ENCODE assay signal across 18 cellular contexts in genomic region chr20:44118185-44119034, GRCh38.
DNase-seq lines count a peak whose midpoint lies in the region; ATAC-seq and TF ChIP-seq lines count a peak whose summit lies in the region.
"Had no signal": no experiment of that assay in that cellular context is flagged by ENCODE, and none has a peak within 500 bp of the region (broad histone marks: within the 10 kb centered on the region; RNA-seq: fewer than 3 reads in every experiment).

No MANE protein-coding gene starts in this region.

- no peak overlapping the region for H3K4me3 Mint-ChIP-seq in WTC11
- H3K4me3 Mint-ChIP-seq: B cell; CD4-positive, alpha-beta T cell; HFFc6 had no signal

- DNase-seq in IMR-90 (no peak), WTC11 (ENCODE audit: low spot score) (no peak), left lobe of liver (ENCODE audit: low spot score) (peak; percentile 60), gastrocnemius medialis (no peak), globus pallidus (ENCODE audit: low spot score) (no peak), erythroblast (lab: John Stamatoyannopoulos, UW) (no peak)
- DNase-seq: CD4-positive, alpha-beta T cell; DMS79; GM23248; HFFc6; MM.1S; NCI-H1092 treated with DMSO at 0.1 percent for 48 hours; NCI-H2227 treated with DMSO at 0.1 percent for 48 hours; NCI-H524 treated with DMSO at 0.1 percent for 48 hours; Right ventricle myocardium superior had no signal

- POLR2A ChIA-PET in IMR-90 (lab: Charles Lee; ENCODE audit: unreplicated experiment) (no interaction called here), WTC11 (lab: Charles Lee) (no interaction called here)

- BruUV-seq in IMR-90 (replicated peaks; lab: Mats Ljungman, UMichigan) = no TSS peak

- 93% methylated on average over 3 of the region's 9 CpGs; no CpG with 5 or more reads in 1 of the 2 experiments for WGBS in IMR-90 (ENCODE audit: extremely low coverage in 2 of 2, insufficient read length in 1 of 2), 2 experiments

- TF ChIP-seq RAD21 in IMR-90 (IDR thresholded peaks at IDR 0.05; ENCODE audit: low read length) = no peak

- H2BK20ac ChIP-seq in IMR-90 (ENCODE audit: low read depth, low read length) = no peak overlapping the region

- H3K14ac ChIP-seq in IMR-90 (replicated peaks; ENCODE audit: low read depth, low read length) = no peak overlapping the region

- dilution Hi-C loops in IMR-90 (cut with HindIII; ENCODE audit: low sequenced_read_pairs, unreplicated experiment) = no loop called here

- H3K4me1 ChIP-seq in IMR-90 (ENCODE audit: control insufficient read depth, insufficient read depth, low read length) = peaks cover 1% of the 10 kb centered on the region; the same call in 1 of the 2 replicates
- peaks cover 34 to 37% of the 10 kb centered on the region in 2 donors for H3K4me1 ChIP-seq in gastrocnemius medialis

- H2AK9ac ChIP-seq in IMR-90 (replicated peaks; ENCODE audit: low read depth, low read length, poor library complexity) = no peak overlapping the region

- H4K91ac ChIP-seq in IMR-90 (ENCODE audit: insufficient read depth, low read depth, low read length) = no peak overlapping the region

- in situ Hi-C loops in IMR-90 (cut with MboI; ENCODE audit: low sequenced_read_pairs) (loop anchor here (5.0 kb wide), 2 partner anchors 69 to 194 kb away; partner anchors contain the start of genes FITM2 and JPH2), gastrocnemius medialis (cut with MboI; ENCODE audit: low sequenced_read_pairs in 4 of 4) (loop anchor here (5.0 to 25.0 kb wide), 4 partner anchors 69 to 194 kb away; partner anchors contain the start of genes FITM2 (in 3 of the 4) and JPH2 (in 1 of the 4))

- peaks cover 0 to under 1% of the 10 kb centered on the region in 2 experiments; a peak in 1 of 4 replicates for H3K79me1 ChIP-seq in IMR-90 (ENCODE audit: low read depth in 1 of 2, low read length in 2 of 2)

- no peaks in the 10 kb centered on the region for H3K9me3 Mint-ChIP-seq in WTC11
- H3K9me3 Mint-ChIP-seq: CD4-positive, alpha-beta T cell; HFFc6 had no signal

- H3K9me1 ChIP-seq in IMR-90 (ENCODE audit: insufficient read depth, low read length) = no peaks in the 10 kb centered on the region

- H3K36me3 Mint-ChIP-seq in WTC11 = no peaks in the 10 kb centered on the region

- H2BK15ac ChIP-seq in IMR-90 (ENCODE audit: low read depth, low read length) = no peak overlapping the region

- peaks cover 11% of the 10 kb centered on the region for H3K27me3 ChIP-seq in IMR-90 (ENCODE audit: control insufficient read depth, insufficient read depth, low read length)
- no peaks in the 10 kb centered on the region for H3K27me3 ChIP-seq in gastrocnemius medialis

- no peak overlapping the region for H3K23ac ChIP-seq in IMR-90 (ENCODE audit: low read depth, low read length)

- no peak overlapping the region for H3K9ac ChIP-seq in IMR-90 (ENCODE audit: low read depth, low read length)
- H3K9ac ChIP-seq: GM23248 had no signal

- H3K18ac ChIP-seq in IMR-90 (ENCODE audit: low read depth, low read length) = no peak overlapping the region

- no peak for TF ChIP-seq CTCF in IMR-90 (conservative IDR thresholded peaks at IDR 0.05; ENCODE audit: low read depth, low read length)
- TF ChIP-seq CTCF in WTC11 (IDR thresholded peaks at IDR 0.05) = no peak
- TF ChIP-seq CTCF in gastrocnemius medialis (IDR thresholded peaks at IDR 0.05 in 4 of 5, conservative IDR thresholded peaks at IDR 0.05 in 1 of 5) = no peak

- H2BK5ac ChIP-seq in IMR-90 (ENCODE audit: low read depth, low read length, poor library complexity, severe bottlenecking) = no peak overlapping the region

- no peak overlapping the region for H3K4ac ChIP-seq in IMR-90 (ENCODE audit: low read depth, low read length)

- no peak overlapping the region for H4K5ac ChIP-seq in IMR-90 (ENCODE audit: low read depth, low read length)

- no peak overlapping the region for H3K4me3 ChIP-seq in IMR-90 (ENCODE audit: insufficient read depth, low read depth, low read length)
- no peak overlapping the region for H3K4me3 ChIP-seq in gastrocnemius medialis
- H3K4me3 ChIP-seq: GM23248, SK-N-MC had no signal

- no peak overlapping the region for H2BK120ac ChIP-seq in IMR-90 (ENCODE audit: low read depth, low read length)

- no peak overlapping the region for H3K27ac ChIP-seq in IMR-90 (ENCODE audit: insufficient read depth, low read length)
- H3K27ac ChIP-seq in gastrocnemius medialis = peak overlapping the region; percentile 10 to 74 (median 24)
- H3K27ac ChIP-seq: GM23248, SK-N-MC had no signal

- no peaks in the 10 kb centered on the region for H4K20me1 ChIP-seq in IMR-90 (ENCODE audit: insufficient read depth, low read length)

- H3K27ac Mint-ChIP-seq in WTC11 = no peak overlapping the region
- H3K27ac Mint-ChIP-seq: B cell; CD4-positive, alpha-beta T cell; HFFc6 had no signal

- H3K4me1 Mint-ChIP-seq in WTC11 = 0 out of 2 replicates have a peak, but pooled peaks cover 5% of the 10 kb centered on the region

- H3K4me2 ChIP-seq in IMR-90 (ENCODE audit: low read depth, low read length) = no peak overlapping the region

- H3K27me3 Mint-ChIP-seq in WTC11 (ENCODE audit: low read depth) = no peaks in the 10 kb centered on the region; the same call in 1 of the 2 replicates

- no peak overlapping the region for H3K56ac ChIP-seq in IMR-90 (ENCODE audit: extremely low read depth, insufficient read depth, low read length)

- ATAC-seq in IMR-90 (ENCODE audit: low read depth) (no peak), WTC11 (no peak), left lobe of liver (peak; percentile 81), gastrocnemius medialis (no peak), GM18907 (IDR thresholded peaks at IDR 0.05; ENCODE audit: unreplicated experiment) (no peak)

- H3K36me3 ChIP-seq in IMR-90 (ENCODE audit: control insufficient read depth, insufficient read depth, low read length) (no peaks in the 10 kb centered on the region), gastrocnemius medialis (no peaks in the 10 kb centered on the region)

- TF ChIP-seq POLR2A in IMR-90 (IDR thresholded peaks at IDR 0.05; ENCODE audit: low read depth, low read length) (no peak), gastrocnemius medialis (IDR thresholded peaks at IDR 0.05) (no peak), erythroblast (IDR thresholded peaks at IDR 0.05; ENCODE audit: low read length) (no peak)

- intact Hi-C loops in IMR-90 (cut with micrococcal nuclease) (loop anchor here (5.0 kb wide), 2 partner anchors 269 to 344 kb away; no protein-coding TSS in a partner anchor), gastrocnemius medialis (cut with DNase I; ENCODE audit: low total_unique reads) (no loop called here)

- no peaks in the 10 kb centered on the region for H3K9me3 ChIP-seq in IMR-90 (ENCODE audit: control insufficient read depth, insufficient read depth, low read length)
- H3K9me3 ChIP-seq in gastrocnemius medialis = no peaks in the 10 kb centered on the region

- H2AK5ac ChIP-seq in IMR-90 (ENCODE audit: low read depth, low read length) = no peak overlapping the region

- CTCF ChIA-PET in IMR-90 (lab: Yijun Ruan, JAX) = interaction anchor here (1.0 to 5.6 kb wide), 2 partner anchors 71 to 192 kb away, joined by 3 to 67 read pairs; partner anchors contain the start of genes FITM2 and JPH2
- CTCF ChIA-PET in WTC11 (lab: Charles Lee) = interaction anchor here (0.5 to 6.1 kb wide), 11 partner anchors 12 to 193 kb away, joined by 3 to 368 read pairs (median 9); partner anchors contain the start of genes FITM2 and JPH2

- H2AFZ ChIP-seq in IMR-90 (replicated peaks; ENCODE audit: low read length, poor library complexity) = peak overlapping the region; percentile 6
- H2AFZ ChIP-seq: GM23248 had no signal

- H4K8ac ChIP-seq in IMR-90 (ENCODE audit: low read depth in 2 of 2, low read length in 2 of 2) = no peak overlapping the region

TF ChIP-seq in IMR-90, 13 proteins besides CTCF, POLR2A, EP300 and RAD21 (continues in another document):
- no peak for TF ChIP-seq USF2 (IDR thresholded peaks at IDR 0.05; ENCODE audit: low read depth, low read length)
- no peak for TF ChIP-seq RCOR1 (IDR thresholded peaks at IDR 0.05; ENCODE audit: insufficient replicate concordance, low read length)
- TF ChIP-seq CEBPB (IDR thresholded peaks at IDR 0.05; ENCODE audit: low read depth, low read length) = no peak
- TF ChIP-seq MAZ (IDR thresholded peaks at IDR 0.05; ENCODE audit: borderline replicate concordance, low read depth, low read length) = no peak
- no peak for TF ChIP-seq SMC3 (IDR thresholded peaks at IDR 0.05; ENCODE audit: low read depth, low read length)
- no peak for TF ChIP-seq RFX5 (IDR thresholded peaks at IDR 0.05; ENCODE audit: low read depth, low read length)
- no peak for TF ChIP-seq MAFK (IDR thresholded peaks at IDR 0.05; ENCODE audit: low read depth, low read length)
- no peak for TF ChIP-seq BHLHE40 (IDR thresholded peaks at IDR 0.05; ENCODE audit: low read depth, low read length)
- no peak for TF ChIP-seq FOS (IDR thresholded peaks at IDR 0.05; ENCODE audit: low read depth, low read length)

TF ChIP-seq in WTC11, 78 proteins besides CTCF, POLR2A, EP300 and RAD21 (continues in another document):
- TF ChIP-seq FOXP4 (CRISPR knock-in tag; IDR thresholded peaks at IDR 0.05) (no peak), TEAD4 (CRISPR knock-in tag; IDR thresholded peaks at IDR 0.05) (no peak), CREM (CRISPR knock-in tag; IDR thresholded peaks at IDR 0.05) (no peak), NR2C2 (CRISPR knock-in tag; IDR thresholded peaks at IDR 0.05) (no peak), USF2 (CRISPR knock-in tag; IDR thresholded peaks at IDR 0.05) (peak; percentile 85)
